In the genomic region with DNA sequence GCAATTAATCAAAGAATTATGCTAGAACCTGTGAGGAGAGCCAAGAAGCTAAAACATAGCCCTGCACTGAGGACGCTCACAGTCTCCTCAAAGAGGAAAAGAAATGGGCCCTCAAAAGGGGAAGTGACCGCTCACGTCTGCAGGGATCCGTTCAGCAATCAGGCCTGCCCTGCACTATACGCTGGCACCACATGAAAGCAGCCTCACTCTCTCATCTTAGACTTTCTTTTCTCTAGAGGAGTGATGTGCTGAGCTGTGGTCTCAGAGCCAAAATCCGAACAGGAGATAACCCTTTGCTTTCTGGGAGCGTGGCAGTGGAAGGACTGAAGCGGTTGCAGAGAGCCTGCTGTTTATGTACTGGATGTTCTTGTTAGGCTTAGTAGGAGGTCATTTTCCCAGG, we compare ENCODE assay signal across 1 cellular context.
TF ChIP-seq lines count a peak whose summit lies in the region.

No MANE protein-coding gene starts in this region.

TF ChIP-seq in GM23338, 12 proteins besides CTCF, POLR2A, EP300 and RAD21 (continued from another document):
- TF ChIP-seq, protein P1, sequence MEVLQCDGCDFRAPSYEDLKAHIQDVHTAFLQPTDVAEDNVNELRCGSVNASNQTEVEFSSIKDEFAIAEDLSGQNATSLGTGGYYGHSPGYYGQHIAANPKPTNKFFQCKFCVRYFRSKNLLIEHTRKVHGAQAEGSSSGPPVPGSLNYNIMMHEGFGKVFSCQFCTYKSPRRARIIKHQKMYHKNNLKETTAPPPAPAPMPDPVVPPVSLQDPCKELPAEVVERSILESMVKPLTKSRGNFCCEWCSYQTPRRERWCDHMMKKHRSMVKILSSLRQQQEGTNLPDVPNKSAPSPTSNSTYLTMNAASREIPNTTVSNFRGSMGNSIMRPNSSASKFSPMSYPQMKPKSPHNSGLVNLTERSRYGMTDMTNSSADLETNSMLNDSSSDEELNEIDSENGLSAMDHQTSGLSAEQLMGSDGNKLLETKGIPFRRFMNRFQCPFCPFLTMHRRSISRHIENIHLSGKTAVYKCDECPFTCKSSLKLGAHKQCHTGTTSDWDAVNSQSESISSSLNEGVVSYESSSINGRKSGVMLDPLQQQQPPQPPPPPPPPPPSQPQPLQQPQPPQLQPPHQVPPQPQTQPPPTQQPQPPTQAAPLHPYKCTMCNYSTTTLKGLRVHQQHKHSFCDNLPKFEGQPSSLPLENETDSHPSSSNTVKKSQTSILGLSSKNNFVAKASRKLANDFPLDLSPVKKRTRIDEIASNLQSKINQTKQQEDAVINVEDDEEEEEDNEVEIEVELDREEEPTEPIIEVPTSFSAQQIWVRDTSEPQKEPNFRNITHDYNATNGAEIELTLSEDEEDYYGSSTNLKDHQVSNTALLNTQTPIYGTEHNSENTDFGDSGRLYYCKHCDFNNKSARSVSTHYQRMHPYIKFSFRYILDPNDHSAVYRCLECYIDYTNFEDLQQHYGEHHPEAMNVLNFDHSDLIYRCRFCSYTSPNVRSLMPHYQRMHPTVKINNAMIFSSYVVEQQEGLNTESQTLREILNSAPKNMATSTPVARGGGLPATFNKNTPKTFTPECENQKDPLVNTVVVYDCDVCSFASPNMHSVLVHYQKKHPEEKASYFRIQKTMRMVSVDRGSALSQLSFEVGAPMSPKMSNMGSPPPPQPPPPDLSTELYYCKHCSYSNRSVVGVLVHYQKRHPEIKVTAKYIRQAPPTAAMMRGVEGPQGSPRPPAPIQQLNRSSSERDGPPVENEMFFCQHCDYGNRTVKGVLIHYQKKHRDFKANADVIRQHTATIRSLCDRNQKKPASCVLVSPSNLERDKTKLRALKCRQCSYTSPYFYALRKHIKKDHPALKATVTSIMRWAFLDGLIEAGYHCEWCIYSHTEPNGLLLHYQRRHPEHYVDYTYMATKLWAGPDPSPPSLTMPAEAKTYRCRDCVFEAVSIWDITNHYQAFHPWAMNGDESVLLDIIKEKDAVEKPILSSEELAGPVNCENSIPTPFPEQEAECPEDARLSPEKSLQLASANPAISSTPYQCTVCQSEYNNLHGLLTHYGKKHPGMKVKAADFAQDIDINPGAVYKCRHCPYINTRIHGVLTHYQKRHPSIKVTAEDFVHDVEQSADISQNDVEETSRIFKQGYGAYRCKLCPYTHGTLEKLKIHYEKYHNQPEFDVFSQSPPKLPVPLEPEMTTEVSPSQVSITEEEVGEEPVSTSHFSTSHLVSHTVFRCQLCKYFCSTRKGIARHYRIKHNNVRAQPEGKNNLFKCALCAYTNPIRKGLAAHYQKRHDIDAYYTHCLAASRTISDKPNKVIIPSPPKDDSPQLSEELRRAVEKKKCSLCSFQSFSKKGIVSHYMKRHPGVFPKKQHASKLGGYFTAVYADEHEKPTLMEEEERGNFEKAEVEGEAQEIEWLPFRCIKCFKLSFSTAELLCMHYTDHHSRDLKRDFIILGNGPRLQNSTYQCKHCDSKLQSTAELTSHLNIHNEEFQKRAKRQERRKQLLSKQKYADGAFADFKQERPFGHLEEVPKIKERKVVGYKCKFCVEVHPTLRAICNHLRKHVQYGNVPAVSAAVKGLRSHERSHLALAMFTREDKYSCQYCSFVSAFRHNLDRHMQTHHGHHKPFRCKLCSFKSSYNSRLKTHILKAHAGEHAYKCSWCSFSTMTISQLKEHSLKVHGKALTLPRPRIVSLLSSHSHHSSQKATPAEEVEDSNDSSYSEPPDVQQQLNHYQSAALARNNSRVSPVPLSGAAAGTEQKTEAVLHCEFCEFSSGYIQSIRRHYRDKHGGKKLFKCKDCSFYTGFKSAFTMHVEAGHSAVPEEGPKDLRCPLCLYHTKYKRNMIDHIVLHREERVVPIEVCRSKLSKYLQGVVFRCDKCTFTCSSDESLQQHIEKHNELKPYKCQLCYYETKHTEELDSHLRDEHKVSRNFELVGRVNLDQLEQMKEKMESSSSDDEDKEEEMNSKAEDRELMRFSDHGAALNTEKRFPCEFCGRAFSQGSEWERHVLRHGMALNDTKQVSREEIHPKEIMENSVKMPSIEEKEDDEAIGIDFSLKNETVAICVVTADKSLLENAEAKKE (CRISPR knock-in tag; IDR thresholded peaks at IDR 0.05), result no peak
- no peak for TF ChIP-seq EZH2 (IDR thresholded peaks at IDR 0.05; ENCODE audit: low read depth, unreplicated experiment)
- TF ChIP-seq, protein P2, sequence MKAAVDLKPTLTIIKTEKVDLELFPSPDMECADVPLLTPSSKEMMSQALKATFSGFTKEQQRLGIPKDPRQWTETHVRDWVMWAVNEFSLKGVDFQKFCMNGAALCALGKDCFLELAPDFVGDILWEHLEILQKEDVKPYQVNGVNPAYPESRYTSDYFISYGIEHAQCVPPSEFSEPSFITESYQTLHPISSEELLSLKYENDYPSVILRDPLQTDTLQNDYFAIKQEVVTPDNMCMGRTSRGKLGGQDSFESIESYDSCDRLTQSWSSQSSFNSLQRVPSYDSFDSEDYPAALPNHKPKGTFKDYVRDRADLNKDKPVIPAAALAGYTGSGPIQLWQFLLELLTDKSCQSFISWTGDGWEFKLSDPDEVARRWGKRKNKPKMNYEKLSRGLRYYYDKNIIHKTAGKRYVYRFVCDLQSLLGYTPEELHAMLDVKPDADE (IDR thresholded peaks at IDR 0.05), result no peak
